ENCODE assay signal across 1 cellular context in the genomic region with DNA sequence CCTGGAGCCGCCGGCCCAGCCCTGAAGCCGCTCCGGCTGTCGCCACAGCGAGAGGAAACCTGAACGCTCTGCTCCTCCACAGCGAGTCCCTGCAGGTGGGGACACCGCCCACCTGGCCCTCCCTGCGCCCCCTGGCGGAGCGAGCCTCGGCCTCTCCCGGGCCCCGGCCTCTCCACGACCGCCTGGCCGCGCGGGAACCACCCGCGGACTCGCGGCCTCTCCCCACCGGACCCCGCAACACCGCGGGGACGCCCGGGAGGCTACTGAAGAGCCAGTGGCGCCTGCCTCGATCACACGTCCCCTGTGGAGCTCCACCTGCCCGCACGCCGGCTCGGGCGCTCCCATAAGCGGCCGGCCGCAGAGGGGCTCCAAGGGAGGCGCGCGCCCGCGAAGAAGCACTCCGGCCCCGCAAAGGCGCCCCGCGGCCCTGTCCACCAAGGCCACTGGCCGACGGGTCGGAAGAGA.
TF ChIP-seq lines count a peak whose summit lies in the region.

No MANE protein-coding gene starts in this region.

TF ChIP-seq in GM23338, 12 proteins besides CTCF, POLR2A, EP300 and RAD21 (continued from another document):
- TF ChIP-seq, protein P1, sequence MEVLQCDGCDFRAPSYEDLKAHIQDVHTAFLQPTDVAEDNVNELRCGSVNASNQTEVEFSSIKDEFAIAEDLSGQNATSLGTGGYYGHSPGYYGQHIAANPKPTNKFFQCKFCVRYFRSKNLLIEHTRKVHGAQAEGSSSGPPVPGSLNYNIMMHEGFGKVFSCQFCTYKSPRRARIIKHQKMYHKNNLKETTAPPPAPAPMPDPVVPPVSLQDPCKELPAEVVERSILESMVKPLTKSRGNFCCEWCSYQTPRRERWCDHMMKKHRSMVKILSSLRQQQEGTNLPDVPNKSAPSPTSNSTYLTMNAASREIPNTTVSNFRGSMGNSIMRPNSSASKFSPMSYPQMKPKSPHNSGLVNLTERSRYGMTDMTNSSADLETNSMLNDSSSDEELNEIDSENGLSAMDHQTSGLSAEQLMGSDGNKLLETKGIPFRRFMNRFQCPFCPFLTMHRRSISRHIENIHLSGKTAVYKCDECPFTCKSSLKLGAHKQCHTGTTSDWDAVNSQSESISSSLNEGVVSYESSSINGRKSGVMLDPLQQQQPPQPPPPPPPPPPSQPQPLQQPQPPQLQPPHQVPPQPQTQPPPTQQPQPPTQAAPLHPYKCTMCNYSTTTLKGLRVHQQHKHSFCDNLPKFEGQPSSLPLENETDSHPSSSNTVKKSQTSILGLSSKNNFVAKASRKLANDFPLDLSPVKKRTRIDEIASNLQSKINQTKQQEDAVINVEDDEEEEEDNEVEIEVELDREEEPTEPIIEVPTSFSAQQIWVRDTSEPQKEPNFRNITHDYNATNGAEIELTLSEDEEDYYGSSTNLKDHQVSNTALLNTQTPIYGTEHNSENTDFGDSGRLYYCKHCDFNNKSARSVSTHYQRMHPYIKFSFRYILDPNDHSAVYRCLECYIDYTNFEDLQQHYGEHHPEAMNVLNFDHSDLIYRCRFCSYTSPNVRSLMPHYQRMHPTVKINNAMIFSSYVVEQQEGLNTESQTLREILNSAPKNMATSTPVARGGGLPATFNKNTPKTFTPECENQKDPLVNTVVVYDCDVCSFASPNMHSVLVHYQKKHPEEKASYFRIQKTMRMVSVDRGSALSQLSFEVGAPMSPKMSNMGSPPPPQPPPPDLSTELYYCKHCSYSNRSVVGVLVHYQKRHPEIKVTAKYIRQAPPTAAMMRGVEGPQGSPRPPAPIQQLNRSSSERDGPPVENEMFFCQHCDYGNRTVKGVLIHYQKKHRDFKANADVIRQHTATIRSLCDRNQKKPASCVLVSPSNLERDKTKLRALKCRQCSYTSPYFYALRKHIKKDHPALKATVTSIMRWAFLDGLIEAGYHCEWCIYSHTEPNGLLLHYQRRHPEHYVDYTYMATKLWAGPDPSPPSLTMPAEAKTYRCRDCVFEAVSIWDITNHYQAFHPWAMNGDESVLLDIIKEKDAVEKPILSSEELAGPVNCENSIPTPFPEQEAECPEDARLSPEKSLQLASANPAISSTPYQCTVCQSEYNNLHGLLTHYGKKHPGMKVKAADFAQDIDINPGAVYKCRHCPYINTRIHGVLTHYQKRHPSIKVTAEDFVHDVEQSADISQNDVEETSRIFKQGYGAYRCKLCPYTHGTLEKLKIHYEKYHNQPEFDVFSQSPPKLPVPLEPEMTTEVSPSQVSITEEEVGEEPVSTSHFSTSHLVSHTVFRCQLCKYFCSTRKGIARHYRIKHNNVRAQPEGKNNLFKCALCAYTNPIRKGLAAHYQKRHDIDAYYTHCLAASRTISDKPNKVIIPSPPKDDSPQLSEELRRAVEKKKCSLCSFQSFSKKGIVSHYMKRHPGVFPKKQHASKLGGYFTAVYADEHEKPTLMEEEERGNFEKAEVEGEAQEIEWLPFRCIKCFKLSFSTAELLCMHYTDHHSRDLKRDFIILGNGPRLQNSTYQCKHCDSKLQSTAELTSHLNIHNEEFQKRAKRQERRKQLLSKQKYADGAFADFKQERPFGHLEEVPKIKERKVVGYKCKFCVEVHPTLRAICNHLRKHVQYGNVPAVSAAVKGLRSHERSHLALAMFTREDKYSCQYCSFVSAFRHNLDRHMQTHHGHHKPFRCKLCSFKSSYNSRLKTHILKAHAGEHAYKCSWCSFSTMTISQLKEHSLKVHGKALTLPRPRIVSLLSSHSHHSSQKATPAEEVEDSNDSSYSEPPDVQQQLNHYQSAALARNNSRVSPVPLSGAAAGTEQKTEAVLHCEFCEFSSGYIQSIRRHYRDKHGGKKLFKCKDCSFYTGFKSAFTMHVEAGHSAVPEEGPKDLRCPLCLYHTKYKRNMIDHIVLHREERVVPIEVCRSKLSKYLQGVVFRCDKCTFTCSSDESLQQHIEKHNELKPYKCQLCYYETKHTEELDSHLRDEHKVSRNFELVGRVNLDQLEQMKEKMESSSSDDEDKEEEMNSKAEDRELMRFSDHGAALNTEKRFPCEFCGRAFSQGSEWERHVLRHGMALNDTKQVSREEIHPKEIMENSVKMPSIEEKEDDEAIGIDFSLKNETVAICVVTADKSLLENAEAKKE (CRISPR knock-in tag; IDR thresholded peaks at IDR 0.05): no peak
- no peak for TF ChIP-seq EZH2phosphoT487 (IDR thresholded peaks at IDR 0.05; ENCODE audit: unreplicated experiment)
